Comparison of ENCODE assay signal across 13 cellular contexts in genomic region chr10:46246400-46247180, GRCh38. TPM values are rescaled to one million over a fixed set of nuclear protein-coding genes. Genes with fewer than 3 reads are reported as not detected.
"Had no signal": no experiment of that assay in that cellular context is flagged by ENCODE, and none has a peak within 500 bp of the region (broad histone marks: within the 10 kb centered on the region; RNA-seq: fewer than 3 reads in every experiment).

No MANE protein-coding gene starts in this region.

RNA-seq across cellular contexts. Expression of gene ANTXRL, which starts 40.2 kb away (rescaled TPM):
- total RNA-seq: activated CD4-positive, alpha-beta memory T cell treated with anti-CD3 and anti-CD28 coated beads, Interleukin-2, amount 10 ng/mL, durations not matched to agents 7 days and 5 days; activated CD4-positive, alpha-beta T cell treated with anti-CD3 and anti-CD28 coated beads, Interleukin-2, amount 10 ng/mL, durations not matched to agents 24 days and 14 days; dermis microvascular lymphatic vessel endothelial cell; fibroblast of lung; fibroblast of villous mesenchyme; left colon; liver; mammary epithelial cell; skeletal muscle tissue; T-helper 17 cell; urinary bladder had no signal
- polyA plus RNA-seq: fibroblast of lung, mammary epithelial cell, neural cell, SK-N-SH had no signal
